ENCODE assay signal across 20 cellular contexts in genomic region chr12:105740337-105740736, GRCh38.
A peak's percentile ranks its signal among the peaks of the same experiment; 100 is the strongest.
DNase-seq lines count a peak whose midpoint lies in the region; ATAC-seq and TF ChIP-seq lines count a peak whose summit lies in the region.
"Had no signal": no experiment of that assay in that cellular context is flagged by ENCODE, and none has a peak within 500 bp of the region (broad histone marks: within the 10 kb centered on the region; RNA-seq: fewer than 3 reads in every experiment).

No MANE protein-coding gene starts in this region.

- H3K27ac ChIP-seq in right atrium auricular region, result peak overlapping the region; percentile 41 to 77
- H3K27ac ChIP-seq in iPS-20b (ENCODE audit: low read length), result no peak overlapping the region
- H3K27ac ChIP-seq: C4-2B, spleen had no signal

- no peaks in the 10 kb centered on the region for H3K36me3 Mint-ChIP-seq in activated CD8-positive, alpha-beta T cell treated with anti-CD3 and anti-CD28 coated beads for 36 hours (ENCODE audit: low read depth)
- H3K36me3 Mint-ChIP-seq: T-cell had no signal

- TF ChIP-seq CTCF in right atrium auricular region (IDR thresholded peaks at IDR 0.05) (no peak), astrocyte of the cerebellum (IDR thresholded peaks at IDR 0.05; ENCODE audit: low read depth, low read length, missing control alignments) (no peak)
- TF ChIP-seq CTCF in activated CD8-positive, alpha-beta T cell treated with anti-CD3 and anti-CD28 coated beads for 36 hours (IDR thresholded peaks at IDR 0.05), result no peak

- H3K4me3 Mint-ChIP-seq in activated CD8-positive, alpha-beta T cell treated with anti-CD3 and anti-CD28 coated beads for 36 hours, result no peak overlapping the region
- H3K4me3 Mint-ChIP-seq: H9, nephron progenitor cell, T-cell had no signal

- H3K4me3 ChIP-seq in right atrium auricular region (no peak overlapping the region), astrocyte of the cerebellum (ENCODE audit: low read depth, low read length) (no peak overlapping the region), iPS-20b (ENCODE audit: low read length) (peak overlapping the region; percentile 37; the same call in 1 of the 2 replicates)
- H3K4me3 ChIP-seq: psoas muscle, spleen, vagina had no signal

- no peak for DNase-seq in right atrium auricular region (ENCODE audit: low spot score)
- DNase-seq in Right ventricle myocardium inferior (ENCODE audit: missing footprints), result no peak
- DNase-seq in astrocyte of the cerebellum (ENCODE audit: low read depth), result peak; percentile 89
- no peak for DNase-seq in activated CD8-positive, alpha-beta T cell treated with anti-CD3 and anti-CD28 coated beads for 36 hours
- no peak for DNase-seq in stimulated activated CD4-positive, alpha-beta T cell treated with anti-CD3 and anti-CD28 coated beads, Interleukin-15, amount 100 ng/mL, for 24 hours
- no peak for DNase-seq in putamen (ENCODE audit: low spot score)
- DNase-seq: ACHN; activated CD4-positive, alpha-beta T cell treated with anti-CD3 and anti-CD28 coated beads, Interleukin-2, amount 50 U/mL, for 1 hour; GF-D8; H9; kidney glomerular epithelial cell; nephron progenitor cell; spleen; T-cell had no signal

- no peaks in the 10 kb centered on the region for H3K27me3 Mint-ChIP-seq in activated CD8-positive, alpha-beta T cell treated with anti-CD3 and anti-CD28 coated beads for 36 hours

- no peaks in the 10 kb centered on the region for H3K9me3 Mint-ChIP-seq in activated CD8-positive, alpha-beta T cell treated with anti-CD3 and anti-CD28 coated beads for 36 hours
- H3K9me3 Mint-ChIP-seq: H9, nephron progenitor cell, T-cell had no signal

- intact Hi-C loops in Right ventricle myocardium inferior (cut with DNase I), result loop anchor here (5.0 kb wide), 1 partner anchor 83 kb away; no protein-coding TSS in a partner anchor
- intact Hi-C loops in activated CD8-positive, alpha-beta T cell treated with anti-CD3 and anti-CD28 coated beads for 36 hours (cut with micrococcal nuclease), result no loop called here

- 0 out of 2 replicates have a peak overlapping the region, but pooled peaks have one; percentile 15 for H3K9ac ChIP-seq in iPS-20b (ENCODE audit: low read depth, low read length)

- H3K36me3 ChIP-seq in right atrium auricular region, result no peaks in the 10 kb centered on the region
- no peaks in the 10 kb centered on the region for H3K36me3 ChIP-seq in iPS-20b (ENCODE audit: insufficient read depth, low read depth, low read length)
- H3K36me3 ChIP-seq: spleen, vagina had no signal

- H3K9me3 ChIP-seq in right atrium auricular region (no peaks in the 10 kb centered on the region), iPS-20b (ENCODE audit: insufficient read depth, low read depth, low read length) (no peaks in the 10 kb centered on the region)
- H3K9me3 ChIP-seq: psoas muscle, spleen, vagina had no signal

- H3K4me1 ChIP-seq in right atrium auricular region, result peaks cover 0 to 59% of the 10 kb centered on the region in 2 donors
- peaks cover 25% of the 10 kb centered on the region; the same call in 1 of the 2 replicates for H3K4me1 ChIP-seq in iPS-20b (ENCODE audit: insufficient read depth, low read length)

- no peak overlapping the region for H3K27ac Mint-ChIP-seq in activated CD8-positive, alpha-beta T cell treated with anti-CD3 and anti-CD28 coated beads for 36 hours
- H3K27ac Mint-ChIP-seq: H9, nephron progenitor cell, T-cell had no signal

- H3K4me1 Mint-ChIP-seq in activated CD8-positive, alpha-beta T cell treated with anti-CD3 and anti-CD28 coated beads for 36 hours (ENCODE audit: low read depth), result no peaks in the 10 kb centered on the region
- H3K4me1 Mint-ChIP-seq: T-cell had no signal

- ATAC-seq in Right ventricle myocardium inferior (no peak), HG02571 (IDR thresholded peaks at IDR 0.05; ENCODE audit: unreplicated experiment) (no peak)
- ATAC-seq in activated CD8-positive, alpha-beta T cell treated with anti-CD3 and anti-CD28 coated beads for 36 hours, result no peak
- ATAC-seq: HepG2, T-cell had no signal

- POLR2A ChIA-PET in activated CD8-positive, alpha-beta T cell treated with anti-CD3 and anti-CD28 coated beads for 36 hours (lab: Charles Lee), result no interaction called here

- in situ Hi-C loops in astrocyte of the cerebellum (cut with HindIII; ENCODE audit: low sequenced_read_pairs), result no loop called here

- CTCF ChIA-PET in activated CD8-positive, alpha-beta T cell treated with anti-CD3 and anti-CD28 coated beads for 36 hours (lab: Charles Lee), result no interaction called here

- no peaks in the 10 kb centered on the region for H3K27me3 ChIP-seq in right atrium auricular region
- peaks cover 9% of the 10 kb centered on the region; the same call in 1 of the 2 replicates for H3K27me3 ChIP-seq in iPS-20b (ENCODE audit: insufficient read depth, low read length)
- H3K27me3 ChIP-seq: vagina had no signal
